In the genomic region with DNA sequence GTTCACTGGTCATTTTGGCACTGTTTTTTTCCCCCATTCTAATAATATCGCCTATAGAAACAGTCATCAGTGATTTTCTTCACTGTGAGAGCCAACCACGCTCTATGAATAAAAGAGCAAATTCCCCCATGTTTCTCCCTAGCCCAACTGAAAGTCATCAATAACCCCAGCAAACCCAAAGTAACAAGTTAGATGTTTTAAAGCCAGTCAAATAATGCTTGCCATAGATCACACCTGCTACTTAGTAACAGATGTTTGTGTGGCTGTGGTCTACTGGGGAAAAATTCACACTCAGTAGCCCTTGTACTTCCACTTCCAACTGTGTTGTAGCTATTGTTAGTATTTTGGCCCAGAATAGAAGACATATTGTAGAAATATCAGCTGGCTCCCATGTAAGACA, we compare ENCODE assay signal across 21 cellular contexts.
DNase-seq lines count a peak whose midpoint lies in the region; ATAC-seq, FAIRE-seq and TF ChIP-seq lines count a peak whose summit lies in the region.
"Had no signal": no experiment of that assay in that cellular context is flagged by ENCODE, and none has a peak within 500 bp of the region (broad histone marks: within the 10 kb centered on the region; RNA-seq: fewer than 3 reads in every experiment).

No MANE protein-coding gene starts in this region.

- FAIRE-seq in H54 (lab: Jason Lieb, UNC) = no peak
- FAIRE-seq: islet of Langerhans had no signal

- TF ChIP-seq POLR2A in H54 (IDR thresholded peaks at IDR 0.05; ENCODE audit: low read depth, low read length) = no peak

- ATAC-seq in GM18498 (IDR thresholded peaks at IDR 0.05; ENCODE audit: unreplicated experiment) = peak; percentile 71
- peak; percentile 48 for ATAC-seq in GM21360 (IDR thresholded peaks at IDR 0.05; ENCODE audit: unreplicated experiment)
- peak; percentile 71 for ATAC-seq in HG02870 (IDR thresholded peaks at IDR 0.05; ENCODE audit: unreplicated experiment)
- ATAC-seq: activated CD8-positive, alpha-beta memory T cell treated with anti-CD3 and anti-CD28 coated beads, Interleukin-2, amount 10 ng/mL, durations not matched to agents 7 days and 5 days; effector memory CD8-positive, alpha-beta T cell; heart left ventricle had no signal

- H3K4me1 ChIP-seq in A673 (ENCODE audit: insufficient read depth, low read length, poor library complexity, severe bottlenecking) = peaks cover 12% of the 10 kb centered on the region
- H3K4me1 ChIP-seq: heart left ventricle, neural progenitor cell, SJCRH30, uterus had no signal

- POLR2A ChIA-PET in A673 (lab: Charles Lee; ENCODE audit: low non-redundant PET) = no interaction called here

- H3K27ac ChIP-seq in A673 (ENCODE audit: low read depth, low read length, poor library complexity, severe bottlenecking) = no peak overlapping the region
- H3K27ac ChIP-seq: heart left ventricle, neural progenitor cell, SJCRH30, uterus had no signal

- in situ Hi-C loops in GM13976 (cut with MboI; ENCODE audit: low sequenced_read_pairs, unreplicated experiment) = no loop called here

- CTCF ChIA-PET in A673 (lab: Charles Lee) = no interaction called here

- DNase-seq in NAMALWA (ENCODE audit: low spot score) (peak; percentile 49), A673 (ENCODE audit: low spot score) (no peak), GM13976 (ENCODE audit: low spot score) (no peak), H54 (ENCODE audit: insufficient read length, low spot score) (no peak), NK-92 (lab: John Stamatoyannopoulos, UW; ENCODE audit: unreplicated experiment) (no peak)
- DNase-seq: activated CD8-positive, alpha-beta memory T cell treated with anti-CD3 and anti-CD28 coated beads, Interleukin-2, amount 10 ng/mL, durations not matched to agents 7 days and 5 days; activated effector memory CD4-positive, alpha-beta T cell treated with Interleukin-2 at 50 U/mL for 16 hours; caudate nucleus; effector memory CD8-positive, alpha-beta T cell; heart left ventricle; mammary epithelial cell; MM.1S; NCI-H187; NCI-H510A; uterus had no signal

- H3K36me3 ChIP-seq in A673 (ENCODE audit: insufficient read depth, low read length, poor library complexity, severe bottlenecking) = no peaks in the 10 kb centered on the region
- H3K36me3 ChIP-seq: heart left ventricle, neural progenitor cell, SJCRH30, uterus had no signal

- BruUV-seq in A673 (replicated peaks; lab: Mats Ljungman, UMichigan) = no TSS peak

- no peak overlapping the region for H3K4me3 ChIP-seq in A673 (ENCODE audit: low read depth, low read length, poor library complexity, severe bottlenecking)
- H3K4me3 ChIP-seq: heart left ventricle, neural progenitor cell, SJCRH30, uterus had no signal

- H3K9me3 ChIP-seq in A673 (ENCODE audit: low read depth, low read length, poor library complexity, severe bottlenecking) = no peaks in the 10 kb centered on the region
- H3K9me3 ChIP-seq: heart left ventricle, SJCRH30, uterus had no signal

- intact Hi-C loops in A673 (cut with micrococcal nuclease; ENCODE audit: unreplicated experiment) = no loop called here

- H3K27me3 ChIP-seq in A673 (replicated peaks; ENCODE audit: insufficient read depth, low read depth, low read length, poor library complexity) = no peaks in the 10 kb centered on the region
- H3K27me3 ChIP-seq: heart left ventricle, neural progenitor cell, SJCRH30, uterus had no signal

- TF ChIP-seq CTCF in A673 (conservative IDR thresholded peaks at IDR 0.05; ENCODE audit: low read depth, low read length) (no peak), GM13976 (IDR thresholded peaks at IDR 0.05; ENCODE audit: borderline replicate concordance, control extremely low read depth, extremely low read depth, insufficient read depth, missing control alignments) (no peak)
